1 cellular context compared by ENCODE assay signal in the genomic region with DNA sequence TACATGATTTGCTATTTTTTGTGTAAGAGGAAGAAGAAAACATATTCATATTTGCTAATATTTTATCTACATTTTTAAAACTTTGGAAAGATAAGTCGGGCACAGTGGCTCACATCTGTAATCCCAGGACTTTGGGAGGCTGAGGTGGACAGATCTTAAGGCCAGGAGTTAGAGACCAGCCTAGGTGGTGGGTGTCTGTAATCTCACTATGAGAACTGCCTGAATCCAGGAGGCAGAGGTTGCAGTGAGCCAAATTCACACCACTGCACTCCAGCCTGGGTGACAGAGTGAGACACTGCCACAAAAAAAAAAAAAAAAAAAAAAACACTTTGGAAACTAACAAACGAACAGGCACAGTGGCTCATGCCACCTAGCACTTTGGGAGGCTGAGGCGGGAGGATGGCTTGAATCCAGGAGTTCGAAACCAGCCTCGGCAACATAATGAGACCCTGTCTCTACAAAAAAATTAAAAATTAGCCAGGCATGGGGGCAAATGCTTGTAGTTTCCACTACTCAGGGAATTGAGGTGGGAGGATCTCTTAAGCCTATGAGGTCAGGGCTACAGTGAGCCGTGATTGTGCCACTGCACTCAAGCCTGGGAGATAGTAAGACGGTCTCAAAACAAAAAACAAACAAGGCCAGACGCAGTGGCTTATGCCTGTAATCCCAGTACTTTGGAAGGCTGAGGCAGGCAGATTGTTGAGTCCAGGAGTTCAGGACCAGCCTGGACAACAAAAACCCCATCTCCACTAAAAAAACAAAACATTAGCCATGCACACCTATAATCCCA.
TF ChIP-seq lines count a peak whose summit lies in the region.

No MANE protein-coding gene starts in this region.

TF ChIP-seq in K562, 482 proteins besides CTCF, POLR2A, EP300 and RAD21:
- no peak for TF ChIP-seq ZNF316 (IDR thresholded peaks at IDR 0.05)
- TF ChIP-seq NR4A1 (CRISPR knock-in tag; IDR thresholded peaks at IDR 0.05), result no peak
- no peak for TF ChIP-seq NR4A1 (tag; IDR thresholded peaks at IDR 0.05)
- no peak for TF ChIP-seq ZNF830 (CRISPR knock-in tag; IDR thresholded peaks at IDR 0.05)
- no peak for TF ChIP-seq TRIM24 (IDR thresholded peaks at IDR 0.05)
- no peak for TF ChIP-seq GABPB1 (CRISPR knock-in tag; IDR thresholded peaks at IDR 0.05)
- TF ChIP-seq ZNF384 (IDR thresholded peaks at IDR 0.05; ENCODE audit: low read depth, low read length), result peak; percentile 12; the same call in 1 of the 2 replicates
- TF ChIP-seq MEIS2 (IDR thresholded peaks at IDR 0.05; ENCODE audit: partially characterized antibody), result no peak
- TF ChIP-seq CHD2 (IDR thresholded peaks at IDR 0.05; ENCODE audit: low read depth, low read length), result no peak
- no peak for TF ChIP-seq TARDBP (IDR thresholded peaks at IDR 0.05)
- no peak for TF ChIP-seq SMARCA5 (IDR thresholded peaks at IDR 0.05)
- TF ChIP-seq ATF7 (IDR thresholded peaks at IDR 0.05), result 0 out of 2 replicates have a peak, but pooled peaks have one; percentile 18
- no peak for TF ChIP-seq ETV5 (CRISPR knock-in tag; IDR thresholded peaks at IDR 0.05; ENCODE audit: low read depth)
- TF ChIP-seq ZFP91 (CRISPR knock-in tag; IDR thresholded peaks at IDR 0.05), result no peak
- no peak for TF ChIP-seq ELF1 (tag; IDR thresholded peaks at IDR 0.05)
- TF ChIP-seq ELF2 (CRISPR knock-in tag; IDR thresholded peaks at IDR 0.05), result no peak
